In genomic region chr19:41521860-41522555, GRCh38 we compare ENCODE assay signal across 8 cellular contexts. TPM values are rescaled to one million over a fixed set of nuclear protein-coding genes. Genes with fewer than 3 reads are reported as not detected.
DNase-seq lines count a peak whose midpoint lies in the region; ATAC-seq and TF ChIP-seq lines count a peak whose summit lies in the region.

No MANE protein-coding gene starts in this region.

- peak overlapping the region in 1 of 2 donors; percentile 40 for H3K27ac ChIP-seq in breast epithelium
- H3K27ac ChIP-seq in endodermal cell (ENCODE audit: low read depth, low read length): no peak overlapping the region
- peak overlapping the region; percentile 25 for H3K27ac ChIP-seq in skeletal muscle tissue (ENCODE audit: low read depth, low read length)

- no peak overlapping the region for H3K9ac ChIP-seq in endodermal cell (ENCODE audit: extremely low read depth, low read length, poor library complexity, severe bottlenecking)
- no peak overlapping the region for H3K9ac ChIP-seq in skeletal muscle tissue (ENCODE audit: low read depth in 1 of 3, low read length in 3 of 3)

- H3K36me3 Mint-ChIP-seq in MCF 10A (ENCODE audit: insufficient read depth, unreplicated experiment): no peaks in the 10 kb centered on the region
- H3K36me3 Mint-ChIP-seq in endodermal cell (ENCODE audit: low read depth): no peaks in the 10 kb centered on the region

- H3K27me3 Mint-ChIP-seq in MCF 10A (ENCODE audit: insufficient read depth, unreplicated experiment) (peaks cover 97% of the 10 kb centered on the region), endodermal cell (ENCODE audit: insufficient read depth) (peaks cover 74% of the 10 kb centered on the region)

- H3K27me3 ChIP-seq in breast epithelium (peaks cover 0 to 66% of the 10 kb centered on the region in 2 donors), endodermal cell (ENCODE audit: control insufficient read depth, insufficient read depth, low read length, poor library complexity, severe bottlenecking) (peaks cover 94% of the 10 kb centered on the region), skeletal muscle tissue (ENCODE audit: control insufficient read depth in 3 of 3, insufficient read depth in 3 of 3, low read length in 3 of 3) (peaks cover 11 to 42% (median 16%) of the 10 kb centered on the region in 3 donors)

- intact Hi-C loops in breast epithelium (cut with DNase I; ENCODE audit: low total_unique reads) (no loop called here), MCF 10A (cut with micrococcal nuclease) (no loop called here)

- H3K4me1 ChIP-seq in breast epithelium (no peaks in the 10 kb centered on the region), endodermal cell (ENCODE audit: control insufficient read depth, insufficient read depth, low read length) (no peaks in the 10 kb centered on the region), skeletal muscle tissue (ENCODE audit: control insufficient read depth in 3 of 3, insufficient read depth in 3 of 3, low read length in 3 of 3) (no peaks in the 10 kb centered on the region)

- ATAC-seq in activated CD4-positive, CD25-positive, alpha-beta regulatory T cell treated with anti-CD3 and anti-CD28 coated beads, Interleukin-2, amount 50 U/mL, for 24 hours: peak; percentile 46 to 62
- no peak for ATAC-seq in GM19452 (IDR thresholded peaks at IDR 0.05; ENCODE audit: unreplicated experiment)

- BruUV-seq in MCF 10A (replicated peaks; lab: Mats Ljungman, UMichigan): no TSS peak

- no peak for TF ChIP-seq POLR2A in breast epithelium (IDR thresholded peaks at IDR 0.05)

- H3K36me3 ChIP-seq in breast epithelium: no peaks in the 10 kb centered on the region
- H3K36me3 ChIP-seq in endodermal cell (ENCODE audit: control insufficient read depth, insufficient read depth, low read length): no peaks in the 10 kb centered on the region
- no peaks in the 10 kb centered on the region for H3K36me3 ChIP-seq in skeletal muscle tissue (ENCODE audit: control insufficient read depth in 3 of 3, insufficient read depth in 3 of 3, low read length in 3 of 3)

- DNase-seq in breast epithelium (ENCODE audit: low spot score in 2 of 2): no peak
- no peak for DNase-seq in MCF 10A (ENCODE audit: unreplicated experiment)
- peak; percentile 65 for DNase-seq in endodermal cell
- DNase-seq in NCI-H1694 treated with DMSO at 0.1 percent for 48 hours (lab: John Stamatoyannopoulos, UW): no peak
- no peak for DNase-seq in HPDE6-E6E7 (ENCODE audit: extremely low spot score)

- TF ChIP-seq CTCF in breast epithelium (IDR thresholded peaks at IDR 0.05) (no peak), MCF 10A (IDR thresholded peaks at IDR 0.05; ENCODE audit: unreplicated experiment) (no peak), endodermal cell (conservative IDR thresholded peaks at IDR 0.05) (no peak)

- H3K4me1 Mint-ChIP-seq in MCF 10A (ENCODE audit: insufficient read depth, unreplicated experiment) (no peaks in the 10 kb centered on the region), endodermal cell (no peaks in the 10 kb centered on the region)

- H3K9me3 ChIP-seq in breast epithelium (no peaks in the 10 kb centered on the region), endodermal cell (ENCODE audit: control insufficient read depth, low read length) (no peaks in the 10 kb centered on the region), skeletal muscle tissue (ENCODE audit: control insufficient read depth in 3 of 3, low read length in 3 of 3) (no peaks in the 10 kb centered on the region)

- no peaks in the 10 kb centered on the region for H3K9me3 Mint-ChIP-seq in MCF 10A (ENCODE audit: unreplicated experiment)
- H3K9me3 Mint-ChIP-seq in endodermal cell: peaks cover 6% of the 10 kb centered on the region

- peak overlapping the region; percentile 28 to 69 (median 47) for H3K4me3 ChIP-seq in breast epithelium
- H3K4me3 ChIP-seq in endodermal cell (ENCODE audit: low read length): peak overlapping the region; percentile 71
- no peak overlapping the region for H3K4me3 ChIP-seq in skeletal muscle tissue (ENCODE audit: low read length in 3 of 3)

- CTCF ChIA-PET in MCF 10A (lab: Yijun Ruan, JAX): no interaction called here

- WGBS in endodermal cell (ENCODE audit: insufficient coverage in 1 of 2, insufficient read length in 1 of 2), 2 experiments: 4 to 10% methylated on average over 8 to 57 of the region's 58 CpGs

- POLR2A ChIA-PET in MCF 10A (lab: Yijun Ruan, JAX): no interaction called here

- H3K4me3 Mint-ChIP-seq in MCF 10A (ENCODE audit: unreplicated experiment) (no peak overlapping the region), endodermal cell (no peak overlapping the region)

- no peak overlapping the region for H3K27ac Mint-ChIP-seq in MCF 10A (ENCODE audit: low read depth, unreplicated experiment)
- H3K27ac Mint-ChIP-seq in endodermal cell: no peak overlapping the region

RNA-seq across cellular contexts. Expression of gene CEACAM21, which starts 54.0 kb away (rescaled TPM):
- total RNA-seq in breast epithelium: under 1 TPM; 0.44 to 0.66 (median 0.64) TPM
- not detected in 2 replicates for total RNA-seq in MCF 10A (2022)
- under 1 TPM; 0.44 to 0.51 TPM for total RNA-seq in endodermal cell
- polyA plus RNA-seq in endodermal cell (2013, experiment 1 of 2): 0.14 TPM
- not detected for polyA plus RNA-seq in endodermal cell (2013, experiment 2 of 2)
- 1.6 TPM for total RNA-seq in skeletal muscle tissue

Comparison
In these comparisons a context has a peak if more than half of its experiments do, and no peak if none do; other contexts are left out.
1. H3K4me3 ChIP-seq: peak in breast epithelium (3 of 3) and endodermal cell (single experiment); none in skeletal muscle tissue (0 of 3).